15 cellular contexts compared by ENCODE assay signal in genomic region chr2:3580449-3580848, GRCh38. TPM values are rescaled to one million over a fixed set of nuclear protein-coding genes. Genes with fewer than 3 reads are reported as not detected.
A peak's percentile ranks its signal among the peaks of the same experiment; 100 is the strongest.
DNase-seq lines count a peak whose midpoint lies in the region; ATAC-seq lines count a peak whose summit lies in the region.
"Had no signal": no experiment of that assay in that cellular context is flagged by ENCODE, and none has a peak within 500 bp of the region (broad histone marks: within the 10 kb centered on the region; RNA-seq: fewer than 3 reads in every experiment).

No MANE protein-coding gene starts in this region.

- no peak overlapping the region for H3K27ac Mint-ChIP-seq in activated CD4-positive, alpha-beta T cell treated with anti-CD3 and anti-CD28 coated beads, Interleukin-2, amount 10 ng/mL, durations not matched to agents 24 days and 14 days
- H3K27ac Mint-ChIP-seq in stimulated activated naive CD8-positive, alpha-beta T cell treated with anti-CD3 and anti-CD28 coated beads, Interleukin-15, Interleukin-2, amounts not matched to agents 100 ng/mL and 50 ng/mL, for 24 hours = peak overlapping the region; percentile 84
- peak overlapping the region; percentile 9 for H3K27ac Mint-ChIP-seq in central memory CD8-positive, alpha-beta T cell (ENCODE audit: low read depth)

- H3K4me1 Mint-ChIP-seq in activated CD4-positive, alpha-beta T cell treated with anti-CD3 and anti-CD28 coated beads, Interleukin-2, amount 10 ng/mL, durations not matched to agents 24 days and 14 days = peaks cover 37% of the 10 kb centered on the region
- H3K4me1 Mint-ChIP-seq in stimulated activated naive CD8-positive, alpha-beta T cell treated with anti-CD3 and anti-CD28 coated beads, Interleukin-15, Interleukin-2, amounts not matched to agents 100 ng/mL and 50 ng/mL, for 24 hours (ENCODE audit: low read depth) = peaks cover 67% of the 10 kb centered on the region
- peaks cover 42% of the 10 kb centered on the region for H3K4me1 Mint-ChIP-seq in central memory CD8-positive, alpha-beta T cell

- peak overlapping the region; percentile 50 for H3K4me3 Mint-ChIP-seq in activated CD4-positive, alpha-beta T cell treated with anti-CD3 and anti-CD28 coated beads, Interleukin-2, amount 10 ng/mL, durations not matched to agents 24 days and 14 days
- no peak overlapping the region for H3K4me3 Mint-ChIP-seq in stimulated activated naive CD8-positive, alpha-beta T cell treated with anti-CD3 and anti-CD28 coated beads, Interleukin-15, Interleukin-2, amounts not matched to agents 100 ng/mL and 50 ng/mL, for 24 hours
- H3K4me3 Mint-ChIP-seq in central memory CD8-positive, alpha-beta T cell = no peak overlapping the region

- no peak for ATAC-seq in stimulated activated naive CD8-positive, alpha-beta T cell treated with anti-CD3 and anti-CD28 coated beads, Interleukin-15, Interleukin-2, amounts not matched to agents 100 U/mL and 50 U/mL, for 24 hours
- no peak for ATAC-seq in central memory CD8-positive, alpha-beta T cell (replicated peaks; ENCODE audit: extremely low read depth, poor library complexity, severe bottlenecking)
- no peak for ATAC-seq in HG03571 (IDR thresholded peaks at IDR 0.05; ENCODE audit: unreplicated experiment)

- H3K9me3 Mint-ChIP-seq in activated CD4-positive, alpha-beta T cell treated with anti-CD3 and anti-CD28 coated beads, Interleukin-2, amount 10 ng/mL, durations not matched to agents 24 days and 14 days = no peaks in the 10 kb centered on the region
- no peaks in the 10 kb centered on the region for H3K9me3 Mint-ChIP-seq in stimulated activated naive CD8-positive, alpha-beta T cell treated with anti-CD3 and anti-CD28 coated beads, Interleukin-15, Interleukin-2, amounts not matched to agents 100 ng/mL and 50 ng/mL, for 24 hours
- H3K9me3 Mint-ChIP-seq in central memory CD8-positive, alpha-beta T cell = no peaks in the 10 kb centered on the region

- H3K27me3 Mint-ChIP-seq in activated CD4-positive, alpha-beta T cell treated with anti-CD3 and anti-CD28 coated beads, Interleukin-2, amount 10 ng/mL, durations not matched to agents 24 days and 14 days = no peaks in the 10 kb centered on the region
- no peaks in the 10 kb centered on the region for H3K27me3 Mint-ChIP-seq in stimulated activated naive CD8-positive, alpha-beta T cell treated with anti-CD3 and anti-CD28 coated beads, Interleukin-15, Interleukin-2, amounts not matched to agents 100 ng/mL and 50 ng/mL, for 24 hours
- no peaks in the 10 kb centered on the region for H3K27me3 Mint-ChIP-seq in central memory CD8-positive, alpha-beta T cell

- peaks cover 82% of the 10 kb centered on the region for H3K36me3 Mint-ChIP-seq in activated CD4-positive, alpha-beta T cell treated with anti-CD3 and anti-CD28 coated beads, Interleukin-2, amount 10 ng/mL, durations not matched to agents 24 days and 14 days (ENCODE audit: low read depth)
- peaks cover 86% of the 10 kb centered on the region for H3K36me3 Mint-ChIP-seq in stimulated activated naive CD8-positive, alpha-beta T cell treated with anti-CD3 and anti-CD28 coated beads, Interleukin-15, Interleukin-2, amounts not matched to agents 100 ng/mL and 50 ng/mL, for 24 hours (ENCODE audit: low read depth)
- peaks cover 66% of the 10 kb centered on the region for H3K36me3 Mint-ChIP-seq in central memory CD8-positive, alpha-beta T cell (ENCODE audit: insufficient read depth)

- intact Hi-C loops in activated CD4-positive, alpha-beta T cell treated with anti-CD3 and anti-CD28 coated beads, Interleukin-2, amount 10 ng/mL, durations not matched to agents 24 days and 14 days (cut with micrococcal nuclease) = loop anchor here (2.0 kb wide), 1 partner anchor 16 kb away; no protein-coding TSS in a partner anchor

- no peak for DNase-seq in activated CD4-positive, alpha-beta T cell treated with anti-CD3 and anti-CD28 coated beads, Interleukin-2, amount 10 ng/mL, durations not matched to agents 24 days and 14 days
- no peak for DNase-seq in activated CD4-positive, alpha-beta T cell treated with anti-CD3 and anti-CD28 coated beads, Interleukin-2, amount 50 U/mL, for 48 hours
- DNase-seq in stimulated activated naive CD8-positive, alpha-beta T cell treated with anti-CD3 and anti-CD28 coated beads, Interleukin-15, Interleukin-2, amounts not matched to agents 100 U/mL and 50 U/mL, for 24 hours = no peak
- DNase-seq in central memory CD8-positive, alpha-beta T cell (ENCODE audit: low spot score in 2 of 2) = no peak
- DNase-seq in iPS-NIHi7 (ENCODE audit: extremely low spot score) (no peak), LoVo (ENCODE audit: low spot score) (no peak)
- DNase-seq: 8988T, DMS79 treated with DMSO at 0.1 percent for 48 hours, KBM-7, NCI-H187, NCI-H2227 treated with DMSO at 0.1 percent for 48 hours, NCI-H510A treated with DMSO at 0.1 percent for 48 hours, NCI-H774 had no signal

RNA-seq across cellular contexts. Expression of gene RPS7, which starts 5.4 kb away (rescaled TPM):
- 1,768 and 1,784 TPM in 2 replicates for total RNA-seq in activated CD4-positive, alpha-beta T cell treated with anti-CD3 and anti-CD28 coated beads, Interleukin-2, amount 10 ng/mL, durations not matched to agents 24 days and 14 days

RNA-seq across cellular contexts. Expression of gene COLEC11, which starts 14.5 kb away (rescaled TPM):
- 0.47 and 0.49 TPM in 2 replicates for total RNA-seq in activated CD4-positive, alpha-beta T cell treated with anti-CD3 and anti-CD28 coated beads, Interleukin-2, amount 10 ng/mL, durations not matched to agents 24 days and 14 days

RNA-seq across cellular contexts. Expression of gene RNASEH1, which starts 22.3 kb away (rescaled TPM):
- total RNA-seq in activated CD4-positive, alpha-beta T cell treated with anti-CD3 and anti-CD28 coated beads, Interleukin-2, amount 10 ng/mL, durations not matched to agents 24 days and 14 days = 27.8 and 29.8 TPM in 2 replicates
